Comparison of ENCODE assay signal across 10 cellular contexts in genomic region chr1:113456967-113457366, GRCh38.
DNase-seq lines count a peak whose midpoint lies in the region; ATAC-seq and TF ChIP-seq lines count a peak whose summit lies in the region.
"Had no signal": no experiment of that assay in that cellular context is flagged by ENCODE, and none has a peak within 500 bp of the region (broad histone marks: within the 10 kb centered on the region; RNA-seq: fewer than 3 reads in every experiment).

No MANE protein-coding gene starts in this region.

- H3K4me1 Mint-ChIP-seq in activated T-helper 1 cell treated with anti-CD3 and anti-CD28 coated beads, Interleukin-12 subunit alpha, Interleukin-12 subunit beta, Interleukin-2, Interleukin-4 antibody, amounts not matched to agents 30 ng/mL and 10 ng/mL and 1 ng/mL, durations not matched to agents 14 hours and 24 hours and 36 hours (ENCODE audit: low read depth) = no peaks in the 10 kb centered on the region
- H3K4me1 Mint-ChIP-seq: B cell had no signal

- ATAC-seq in upper lobe of left lung (ENCODE audit: low FRiP score in 2 of 2) = peak; percentile 79 to 92
- no peak for ATAC-seq in HG03135 (IDR thresholded peaks at IDR 0.05; ENCODE audit: unreplicated experiment)
- no peak for ATAC-seq in HG03108 (IDR thresholded peaks at IDR 0.05; ENCODE audit: unreplicated experiment)

- no peak overlapping the region for H3K27ac Mint-ChIP-seq in activated T-helper 1 cell treated with anti-CD3 and anti-CD28 coated beads, Interleukin-12 subunit alpha, Interleukin-12 subunit beta, Interleukin-2, Interleukin-4 antibody, amounts not matched to agents 30 ng/mL and 10 ng/mL and 1 ng/mL, durations not matched to agents 14 hours and 24 hours and 36 hours
- H3K27ac Mint-ChIP-seq: B cell had no signal

- no peak overlapping the region for H3K4me3 ChIP-seq in astrocyte of the cerebellum (ENCODE audit: low read depth, low read length)
- H3K4me3 ChIP-seq in upper lobe of left lung = no peak overlapping the region

- no peaks in the 10 kb centered on the region for H3K27me3 ChIP-seq in upper lobe of left lung

- H3K4me1 ChIP-seq in upper lobe of left lung = peaks cover 8 to 26% (median 10%) of the 10 kb centered on the region in 4 donors

- no peaks in the 10 kb centered on the region for H3K36me3 Mint-ChIP-seq in activated T-helper 1 cell treated with anti-CD3 and anti-CD28 coated beads, Interleukin-12 subunit alpha, Interleukin-12 subunit beta, Interleukin-2, Interleukin-4 antibody, amounts not matched to agents 30 ng/mL and 10 ng/mL and 1 ng/mL, durations not matched to agents 14 hours and 24 hours and 36 hours (ENCODE audit: low read depth)

- H3K36me3 ChIP-seq in upper lobe of left lung = peaks cover 0 to 5% (median 0%) of the 10 kb centered on the region in 4 donors

- no peak for TF ChIP-seq EP300 in upper lobe of left lung (IDR thresholded peaks at IDR 0.05)

- H3K27ac ChIP-seq in upper lobe of left lung = no peak overlapping the region

- WGBS in upper lobe of left lung, 2 donors = 51 to 76% methylated on average over 2 of the region's 2 CpGs

- TF ChIP-seq POLR2A in upper lobe of left lung (IDR thresholded peaks at IDR 0.05) = no peak

- no peaks in the 10 kb centered on the region for H3K9me3 ChIP-seq in upper lobe of left lung

- H3K4me3 Mint-ChIP-seq in activated T-helper 1 cell treated with anti-CD3 and anti-CD28 coated beads, Interleukin-12 subunit alpha, Interleukin-12 subunit beta, Interleukin-2, Interleukin-4 antibody, amounts not matched to agents 30 ng/mL and 10 ng/mL and 1 ng/mL, durations not matched to agents 14 hours and 24 hours and 36 hours = no peak overlapping the region
- H3K4me3 Mint-ChIP-seq: B cell had no signal

- in situ Hi-C loops in astrocyte of the cerebellum (cut with HindIII; ENCODE audit: low sequenced_read_pairs) = no loop called here

- TF ChIP-seq CTCF in astrocyte of the cerebellum (IDR thresholded peaks at IDR 0.05; ENCODE audit: low read depth, low read length, missing control alignments) (no peak), upper lobe of left lung (IDR thresholded peaks at IDR 0.05) (no peak)

- no peaks in the 10 kb centered on the region for H3K9me3 Mint-ChIP-seq in activated T-helper 1 cell treated with anti-CD3 and anti-CD28 coated beads, Interleukin-12 subunit alpha, Interleukin-12 subunit beta, Interleukin-2, Interleukin-4 antibody, amounts not matched to agents 30 ng/mL and 10 ng/mL and 1 ng/mL, durations not matched to agents 14 hours and 24 hours and 36 hours

- DNase-seq in NCI-H1105 treated with DMSO at 0.1 percent for 48 hours (lab: John Stamatoyannopoulos, UW) = peak; percentile 30
- no peak for DNase-seq in NCI-H1105 (lab: John Stamatoyannopoulos, UW)
- peak; percentile 96 for DNase-seq in astrocyte of the cerebellum (ENCODE audit: low read depth)
- peak; percentile 98 for DNase-seq in iris pigment epithelial cell (ENCODE audit: low read depth)
- peak in 1 of 2 donors; percentile 28 for DNase-seq in upper lobe of left lung
- no peak for DNase-seq in activated T-helper 1 cell treated with anti-CD3 and anti-CD28 coated beads, Interleukin-12 subunit alpha, Interleukin-12 subunit beta, Interleukin-2, Interleukin-4 antibody, amounts not matched to agents 30 ng/mL and 10 ng/mL and 1 ng/mL, durations not matched to agents 14 hours and 24 hours and 36 hours (ENCODE audit: low spot score)
- DNase-seq: NCI-H1694 treated with DMSO at 0.1 percent for 48 hours had no signal

- intact Hi-C loops in activated T-helper 1 cell treated with anti-CD3 and anti-CD28 coated beads, Interleukin-12 subunit alpha, Interleukin-12 subunit beta, Interleukin-2, Interleukin-4 antibody, amounts not matched to agents 30 ng/mL and 10 ng/mL and 1 ng/mL, durations not matched to agents 14 hours and 24 hours and 36 hours (cut with micrococcal nuclease) = no loop called here

- H3K27me3 Mint-ChIP-seq in activated T-helper 1 cell treated with anti-CD3 and anti-CD28 coated beads, Interleukin-12 subunit alpha, Interleukin-12 subunit beta, Interleukin-2, Interleukin-4 antibody, amounts not matched to agents 30 ng/mL and 10 ng/mL and 1 ng/mL, durations not matched to agents 14 hours and 24 hours and 36 hours (ENCODE audit: insufficient read depth) = no peaks in the 10 kb centered on the region

Comparison
In these comparisons a context has a peak if more than half of its experiments do, and no peak if none do; other contexts are left out.
1. DNase-seq: peak in NCI-H1105 treated with DMSO at 0.1 percent for 48 hours (single experiment), astrocyte of the cerebellum (single experiment) and iris pigment epithelial cell (single experiment); none in NCI-H1105 (single experiment) and activated T-helper 1 cell treated with anti-CD3 and anti-CD28 coated beads, Interleukin-12 subunit alpha, Interleukin-12 subunit beta, Interleukin-2, Interleukin-4 antibody, amounts not matched to agents 30 ng/mL and 10 ng/mL and 1 ng/mL, durations not matched to agents 14 hours and 24 hours and 36 hours (single experiment).
2. ATAC-seq: peak in upper lobe of left lung (2 of 2); none in HG03135 (single experiment) and HG03108 (single experiment).